24 cellular contexts compared by ENCODE assay signal in the genomic region with DNA sequence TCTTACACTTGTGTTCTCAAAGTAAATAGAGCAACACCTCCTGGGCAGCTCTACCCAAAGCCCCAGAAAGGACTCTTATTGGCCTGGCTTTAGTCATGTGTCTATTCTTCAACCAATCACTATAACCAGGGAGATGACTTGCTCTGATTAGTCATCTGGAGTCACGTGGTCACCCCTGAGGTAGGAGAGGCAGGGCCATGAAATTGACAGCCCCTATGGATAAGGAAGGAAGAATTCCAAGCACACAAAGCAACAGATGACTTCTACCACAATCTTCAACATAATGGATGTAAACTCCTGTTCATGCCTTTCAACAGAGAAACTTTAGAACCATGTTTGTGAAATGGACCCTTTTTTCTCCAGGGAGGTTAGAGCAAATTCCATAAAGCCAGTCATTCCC. TPM values are rescaled to one million over a fixed set of nuclear protein-coding genes. Genes with fewer than 3 reads are reported as not detected.
"Had no signal": no experiment of that assay in that cellular context is flagged by ENCODE, and none has a peak within 500 bp of the region (broad histone marks: within the 10 kb centered on the region; RNA-seq: fewer than 3 reads in every experiment).

No MANE protein-coding gene starts in this region.

- H3K4me1 ChIP-seq: Peyer's patch had no signal

- DNase-seq: activated CD4-positive, alpha-beta memory T cell treated with anti-CD3 and anti-CD28 coated beads, Interleukin-2, amount 10 ng/mL, durations not matched to agents 7 days and 5 days; activated CD4-positive, alpha-beta T cell treated with anti-CD3 and anti-CD28 coated beads for 36 hours; activated CD4-positive, alpha-beta T cell treated with anti-CD3 and anti-CD28 coated beads, Interleukin-2, amount 50 U/mL, for 1 hour; activated gamma-delta T cell; activated naive CD4-positive, alpha-beta T cell treated with anti-CD3 and anti-CD28 coated beads for 36 hours; activated naive CD8-positive, alpha-beta T cell treated with anti-CD3 and anti-CD28 coated beads for 36 hours; activated T-cell treated with anti-CD3 and anti-CD28 coated beads for 4 hours; activated T-cell treated with anti-CD3 and anti-CD28 coated beads, Interleukin-2, amount 50 U/mL, for 48 hours; brain microvascular endothelial cell; MG63; MV-4-11; NCI-H146; NCI-H1930; NCI-H524; Peyer's patch; SHP77 treated with DMSO at 0.1 percent for 48 hours; T-helper 2 cell; T1000; WERI-Rb-1 had no signal

- ATAC-seq: activated CD4-positive, alpha-beta T cell treated with anti-CD3 and anti-CD28 coated beads for 36 hours; activated T-helper 17 cell treated with anti-CD3 and anti-CD28 coated beads, Interleukin-2, amount 50 U/mL, for 72 hours had no signal

- H3K36me3 ChIP-seq: brain microvascular endothelial cell, cardiac muscle cell, MG63, Peyer's patch, WERI-Rb-1 had no signal

- H3K4me2 ChIP-seq: KMS-11 had no signal

- H3K27ac Mint-ChIP-seq: activated CD4-positive, alpha-beta memory T cell treated with anti-CD3 and anti-CD28 coated beads, Interleukin-2, amount 10 ng/mL, durations not matched to agents 7 days and 5 days; activated CD4-positive, alpha-beta T cell treated with anti-CD3 and anti-CD28 coated beads for 36 hours; activated naive CD4-positive, alpha-beta T cell treated with anti-CD3 and anti-CD28 coated beads for 36 hours; activated naive CD8-positive, alpha-beta T cell treated with anti-CD3 and anti-CD28 coated beads for 36 hours; activated T-helper 17 cell treated with anti-CD3 and anti-CD28 coated beads, Interleukin-2, amount 50 U/mL, for 72 hours had no signal

- H3K9ac ChIP-seq: KMS-11 had no signal

- H3K4me1 Mint-ChIP-seq: activated CD4-positive, alpha-beta memory T cell treated with anti-CD3 and anti-CD28 coated beads, Interleukin-2, amount 10 ng/mL, durations not matched to agents 7 days and 5 days; activated naive CD8-positive, alpha-beta T cell treated with anti-CD3 and anti-CD28 coated beads for 36 hours; activated T-helper 17 cell treated with anti-CD3 and anti-CD28 coated beads, Interleukin-2, amount 50 U/mL, for 72 hours had no signal

- H3K27ac ChIP-seq: brain microvascular endothelial cell, cardiac muscle cell, KMS-11, Peyer's patch, WERI-Rb-1 had no signal

- H3K36me3 Mint-ChIP-seq: activated naive CD8-positive, alpha-beta T cell treated with anti-CD3 and anti-CD28 coated beads for 36 hours had no signal

- H3K27me3 ChIP-seq: brain microvascular endothelial cell, cardiac muscle cell, MG63, Peyer's patch had no signal

- H3K4me3 Mint-ChIP-seq: activated CD4-positive, alpha-beta memory T cell treated with anti-CD3 and anti-CD28 coated beads, Interleukin-2, amount 10 ng/mL, durations not matched to agents 7 days and 5 days; activated CD4-positive, alpha-beta T cell treated with anti-CD3 and anti-CD28 coated beads for 36 hours; activated naive CD4-positive, alpha-beta T cell treated with anti-CD3 and anti-CD28 coated beads for 36 hours; activated naive CD8-positive, alpha-beta T cell treated with anti-CD3 and anti-CD28 coated beads for 36 hours; activated T-helper 17 cell treated with anti-CD3 and anti-CD28 coated beads, Interleukin-2, amount 50 U/mL, for 72 hours had no signal

- H3K4me3 ChIP-seq: cardiac muscle cell, MG63, Peyer's patch had no signal

- FAIRE-seq: TTC549 had no signal

RNA-seq across cellular contexts. Expression of a gene that starts 24.6 kb away (rescaled TPM):
- total RNA-seq: activated CD4-positive, alpha-beta T cell treated with anti-CD3 and anti-CD28 coated beads for 36 hours; activated CD8-positive, alpha-beta memory T cell treated with anti-CD3 and anti-CD28 coated beads for 36 hours; activated naive CD4-positive, alpha-beta T cell treated with anti-CD3 and anti-CD28 coated beads for 36 hours; activated naive CD8-positive, alpha-beta T cell treated with anti-CD3 and anti-CD28 coated beads for 36 hours had no signal
- polyA plus RNA-seq: cardiac muscle cell had no signal
